Comparison of ENCODE assay signal across 9 cellular contexts in the genomic region with DNA sequence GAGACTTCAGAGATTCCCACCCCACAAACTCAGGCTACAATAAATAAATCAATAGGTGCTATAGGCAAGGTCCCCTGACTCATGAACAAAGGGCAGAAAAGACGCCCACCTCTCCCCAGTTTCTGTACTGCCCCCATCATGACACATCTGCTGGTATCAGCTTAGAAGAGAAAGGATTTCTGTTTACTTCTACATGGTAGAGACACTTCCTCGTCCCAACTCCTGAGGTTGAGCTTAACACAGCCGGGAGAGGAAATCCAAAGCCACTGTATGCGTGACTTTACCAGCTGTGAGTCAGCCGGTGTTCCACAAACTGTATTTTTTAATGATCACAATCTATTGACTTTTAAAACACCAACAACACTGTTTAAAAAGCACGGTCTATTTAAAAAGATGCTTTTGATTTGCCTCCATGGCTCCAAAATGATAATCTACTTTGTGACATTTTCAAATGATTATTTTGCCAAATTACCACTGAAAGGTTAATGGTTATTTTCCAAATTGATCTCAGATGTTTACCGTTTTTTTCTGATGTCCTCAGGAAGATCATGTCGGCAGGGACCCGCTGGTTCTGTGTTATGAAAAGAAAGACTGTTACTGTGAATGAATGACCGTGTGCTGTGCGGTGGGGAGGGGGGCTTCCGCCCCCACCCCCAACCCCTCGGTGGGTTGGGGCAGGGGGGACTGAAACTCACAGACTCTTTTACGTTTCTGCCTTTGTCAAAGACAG.
DNase-seq lines count a peak whose midpoint lies in the region; ATAC-seq and TF ChIP-seq lines count a peak whose summit lies in the region.
"Had no signal": no experiment of that assay in that cellular context is flagged by ENCODE, and none has a peak within 500 bp of the region (broad histone marks: within the 10 kb centered on the region; RNA-seq: fewer than 3 reads in every experiment).

No MANE protein-coding gene starts in this region.

- ATAC-seq in GM18505 (IDR thresholded peaks at IDR 0.05; ENCODE audit: unreplicated experiment) (no peak), HG03025 (IDR thresholded peaks at IDR 0.05; ENCODE audit: low FRiP score, unreplicated experiment) (no peak), GM18873 (IDR thresholded peaks at IDR 0.05; ENCODE audit: low FRiP score, unreplicated experiment) (no peak)
- ATAC-seq: Right ventricle myocardium inferior had no signal

- peaks cover 33% of the 10 kb centered on the region for H3K36me3 Mint-ChIP-seq in mesothelial cell of epicardium

- peak overlapping the region; percentile 5; the same call in 1 of the 2 replicates for H3K4me3 ChIP-seq in BJ (ENCODE audit: low read depth, low read length)
- H3K4me3 ChIP-seq in HUES64 (ENCODE audit: low read length): peak overlapping the region; percentile 17; the same call in 1 of the 2 replicates
- H3K4me3 ChIP-seq in brain microvascular endothelial cell (ENCODE audit: low read depth, low read length): peak overlapping the region; percentile 28
- H3K4me3 ChIP-seq in left ventricle myocardium inferior: no peak overlapping the region

- POLR2A ChIA-PET in BJ (lab: Charles Lee): interaction anchor here (0.7 kb wide), 1 partner anchor 329 kb away, joined by 3 read pairs; no protein-coding TSS in a partner anchor

- H3K9me3 ChIP-seq in HUES64 (ENCODE audit: insufficient read depth, low read depth, low read length) (no peaks in the 10 kb centered on the region), left ventricle myocardium inferior (replicated peaks) (no peaks in the 10 kb centered on the region)

- H3K36me3 ChIP-seq in BJ (ENCODE audit: control insufficient read depth, insufficient read depth, low read length) (peaks cover 3% of the 10 kb centered on the region; the same call in 1 of the 2 replicates), HUES64 (ENCODE audit: insufficient read depth, low read length) (no peaks in the 10 kb centered on the region), brain microvascular endothelial cell (replicated peaks) (no peaks in the 10 kb centered on the region), left ventricle myocardium inferior (peaks cover 11% of the 10 kb centered on the region)

- no peak for TF ChIP-seq CTCF in BJ (IDR thresholded peaks at IDR 0.05; ENCODE audit: insufficient read depth, low read depth, low read length)
- no peak for TF ChIP-seq CTCF in brain microvascular endothelial cell (IDR thresholded peaks at IDR 0.05; ENCODE audit: low read depth, low read length, missing control alignments)
- TF ChIP-seq CTCF in mesothelial cell of epicardium (IDR thresholded peaks at IDR 0.05; ENCODE audit: unreplicated experiment): no peak
- TF ChIP-seq CTCF in left ventricle myocardium inferior (IDR thresholded peaks at IDR 0.05; ENCODE audit: borderline replicate concordance): no peak

- peak overlapping the region; percentile 90 for H3K27ac Mint-ChIP-seq in mesothelial cell of epicardium

- no peaks in the 10 kb centered on the region for H3K9me3 Mint-ChIP-seq in mesothelial cell of epicardium

- no peak for TF ChIP-seq POLR2A in GM18505 (IDR thresholded peaks at IDR 0.05; ENCODE audit: borderline replicate concordance, extremely low read depth, insufficient read depth, insufficient read length)

- peaks cover 33% of the 10 kb centered on the region for H3K4me1 ChIP-seq in HUES64 (ENCODE audit: insufficient read depth, low read length)
- H3K4me1 ChIP-seq in left ventricle myocardium inferior: peaks cover 14% of the 10 kb centered on the region

- H3K27me3 Mint-ChIP-seq in mesothelial cell of epicardium (ENCODE audit: low read depth): no peaks in the 10 kb centered on the region

- peak overlapping the region; percentile 38; the same call in 1 of the 2 replicates for H3K9ac ChIP-seq in HUES64 (ENCODE audit: low read depth, low read length)

- H3K27ac ChIP-seq in HUES64 (ENCODE audit: low read depth, low read length) (peak overlapping the region; percentile 75), brain microvascular endothelial cell (peak overlapping the region; percentile 68), left ventricle myocardium inferior (replicated peaks) (no peak overlapping the region)

- H3K27me3 ChIP-seq in BJ (ENCODE audit: control insufficient read depth, insufficient read depth, low read length): no peaks in the 10 kb centered on the region
- no peaks in the 10 kb centered on the region for H3K27me3 ChIP-seq in HUES64 (ENCODE audit: insufficient read depth, low read length)
- H3K27me3 ChIP-seq in brain microvascular endothelial cell (replicated peaks): no peaks in the 10 kb centered on the region
- H3K27me3 ChIP-seq in left ventricle myocardium inferior (ENCODE audit: low read depth): no peaks in the 10 kb centered on the region

- CTCF ChIA-PET in BJ (lab: Yijun Ruan, JAX): interaction anchor here (0.6 to 3.7 kb wide), 10 partner anchors 10 to 433 kb away, joined by 3 to 16 read pairs (median 4); no protein-coding TSS in a partner anchor

- H3K4me1 Mint-ChIP-seq in mesothelial cell of epicardium: peaks cover 33% of the 10 kb centered on the region

- DNase-seq in BJ (ENCODE audit: low read depth) (peak; percentile 77), brain microvascular endothelial cell (peak; percentile 73), mesothelial cell of epicardium (ENCODE audit: low spot score in 2 of 2, unreplicated experiment in 2 of 2) (no peak), left ventricle myocardium inferior (no peak)

- in situ Hi-C loops in brain microvascular endothelial cell (cut with HindIII; ENCODE audit: low pct_ligation_motif_present, low sequenced_read_pairs): no loop called here

- peak overlapping the region; percentile 37 for H3K4me3 Mint-ChIP-seq in mesothelial cell of epicardium

- WGBS in HUES64: 26% methylated on average over 13 of the region's 14 CpGs

- intact Hi-C loops in left ventricle myocardium inferior (cut with micrococcal nuclease): no loop called here

Comparison
In these comparisons a context has a peak if more than half of its experiments do, and no peak if none do; other contexts are left out.
1. DNase-seq: peak in BJ (single experiment) and brain microvascular endothelial cell (single experiment); none in mesothelial cell of epicardium (0 of 2) and left ventricle myocardium inferior (single experiment).